Comparison of ENCODE assay signal across 31 cellular contexts in the genomic region with DNA sequence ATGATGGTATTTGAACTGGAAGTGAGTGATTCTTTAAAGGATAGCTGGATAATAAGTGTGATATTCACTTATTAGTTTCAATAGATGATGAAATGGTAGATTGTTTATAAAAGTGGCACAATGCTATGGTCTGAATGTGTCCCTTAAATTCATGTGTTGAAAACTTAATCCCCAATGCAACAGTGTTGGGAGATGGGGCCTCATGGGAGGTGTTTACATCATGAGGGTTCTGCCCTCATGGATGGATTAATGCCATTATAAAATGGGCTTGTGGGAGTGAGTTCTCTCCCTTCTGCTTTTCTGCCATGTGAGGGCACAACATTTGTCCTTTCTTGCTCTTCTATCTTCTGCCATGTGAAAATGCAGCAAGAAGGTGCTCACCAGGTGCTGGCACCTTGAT.
"Had no signal": no experiment of that assay in that cellular context is flagged by ENCODE, and none has a peak within 500 bp of the region (broad histone marks: within the 10 kb centered on the region; RNA-seq: fewer than 3 reads in every experiment).

No MANE protein-coding gene starts in this region.

- H3K27me3 ChIP-seq: colonic mucosa, gastrocnemius medialis, ovary, right atrium auricular region, testis, tibial artery, uterus had no signal

- H3K4me1 Mint-ChIP-seq: central memory CD8-positive, alpha-beta T cell; endodermal cell; immature natural killer cell; memory B cell; naive thymus-derived CD8-positive, alpha-beta T cell; stimulated activated memory B cell treated with anti-CD40 and anti-IgM and Interleukin-4, amounts not matched to agents 10 μg/mL and 1 μg/mL and 100 μg/mL, for 72 hours had no signal

- H3K4me3 Mint-ChIP-seq: central memory CD8-positive, alpha-beta T cell; dendritic cell treated with granulocyte-macrophage colony-stimulating factor and Interleukin-4, amounts not matched to agents 40 ng/mL and 50 ng/mL, for 4 days; endodermal cell; immature natural killer cell; memory B cell; naive thymus-derived CD8-positive, alpha-beta T cell; stimulated activated memory B cell treated with anti-CD40 and anti-IgM and Interleukin-4, amounts not matched to agents 10 μg/mL and 1 μg/mL and 100 μg/mL, for 72 hours had no signal

- H3K27ac Mint-ChIP-seq: dendritic cell treated with granulocyte-macrophage colony-stimulating factor and Interleukin-4, amounts not matched to agents 40 ng/mL and 50 ng/mL, for 4 days; endodermal cell; immature natural killer cell; memory B cell; naive thymus-derived CD8-positive, alpha-beta T cell; stimulated activated memory B cell treated with anti-CD40 and anti-IgM and Interleukin-4, amounts not matched to agents 10 μg/mL and 1 μg/mL and 100 μg/mL, for 72 hours had no signal

- H3K27me3 Mint-ChIP-seq: dendritic cell treated with granulocyte-macrophage colony-stimulating factor and Interleukin-4, amounts not matched to agents 40 ng/mL and 50 ng/mL, for 4 days; stimulated activated memory B cell treated with anti-CD40 and anti-IgM and Interleukin-4, amounts not matched to agents 10 μg/mL and 1 μg/mL and 100 μg/mL, for 72 hours had no signal

- DNase-seq: colonic mucosa; effector CD8-positive, alpha-beta T cell; endodermal cell; foreskin fibroblast; gastrocnemius medialis; head of caudate nucleus; hippocampal formation; immature natural killer cell; kidney glomerular epithelial cell; left colon; left ventricle myocardium inferior; naive thymus-derived CD8-positive, alpha-beta T cell; occipital lobe; ovary; stimulated activated CD4-positive, alpha-beta T cell treated with anti-CD3 and anti-CD28 coated beads, Interleukin-4, amount 100 ng/mL, for 4 hours; stimulated activated naive CD8-positive, alpha-beta T cell treated with anti-CD3 and anti-CD28 coated beads, Interleukin-15, Interleukin-2, amounts not matched to agents 100 U/mL and 50 U/mL, for 24 hours; substantia nigra; testis; tibial artery; upper lobe of right lung; uterus had no signal

- H3K9me3 ChIP-seq: colonic mucosa, gastrocnemius medialis, left ventricle myocardium inferior, ovary, prostate gland, right atrium auricular region, testis, tibial artery, upper lobe of right lung, uterus had no signal

- H3K9me3 Mint-ChIP-seq: central memory CD8-positive, alpha-beta T cell; dendritic cell treated with granulocyte-macrophage colony-stimulating factor and Interleukin-4, amounts not matched to agents 40 ng/mL and 50 ng/mL, for 4 days; endodermal cell; immature natural killer cell; naive thymus-derived CD8-positive, alpha-beta T cell; stimulated activated memory B cell treated with anti-CD40 and anti-IgM and Interleukin-4, amounts not matched to agents 10 μg/mL and 1 μg/mL and 100 μg/mL, for 72 hours had no signal

- H3K27ac ChIP-seq: colonic mucosa, epithelial cell of prostate, gastrocnemius medialis, left ventricle myocardium inferior, ovary, prostate gland, right atrium auricular region, testis, tibial artery had no signal

- H3K4me3 ChIP-seq: colonic mucosa, gastrocnemius medialis, left ventricle myocardium inferior, lung, ovary, prostate gland, right atrium auricular region, testis, tibial artery, upper lobe of right lung, uterus had no signal

- H3K36me3 ChIP-seq: colonic mucosa, gastrocnemius medialis, left ventricle myocardium inferior, ovary, prostate gland, right atrium auricular region, tibial artery, upper lobe of right lung, uterus had no signal

- H3K36me3 Mint-ChIP-seq: immature natural killer cell; memory B cell; naive thymus-derived CD8-positive, alpha-beta T cell; stimulated activated memory B cell treated with anti-CD40 and anti-IgM and Interleukin-4, amounts not matched to agents 10 μg/mL and 1 μg/mL and 100 μg/mL, for 72 hours had no signal

- H3K4me1 ChIP-seq: colonic mucosa, gastrocnemius medialis, prostate gland, testis, upper lobe of right lung had no signal

- ATAC-seq: esophagus mucosa; gastrocnemius medialis; left colon; naive thymus-derived CD8-positive, alpha-beta T cell; sciatic nerve; stimulated activated memory B cell treated with anti-CD40 and anti-IgM and Interleukin-4, amounts not matched to agents 10 μg/mL and 1 μg/mL and 100 μg/mL, for 72 hours; stimulated activated naive CD8-positive, alpha-beta T cell treated with anti-CD3 and anti-CD28 coated beads, Interleukin-15, Interleukin-2, amounts not matched to agents 100 U/mL and 50 U/mL, for 24 hours had no signal
